ENCODE assay signal across 17 cellular contexts in the genomic region with DNA sequence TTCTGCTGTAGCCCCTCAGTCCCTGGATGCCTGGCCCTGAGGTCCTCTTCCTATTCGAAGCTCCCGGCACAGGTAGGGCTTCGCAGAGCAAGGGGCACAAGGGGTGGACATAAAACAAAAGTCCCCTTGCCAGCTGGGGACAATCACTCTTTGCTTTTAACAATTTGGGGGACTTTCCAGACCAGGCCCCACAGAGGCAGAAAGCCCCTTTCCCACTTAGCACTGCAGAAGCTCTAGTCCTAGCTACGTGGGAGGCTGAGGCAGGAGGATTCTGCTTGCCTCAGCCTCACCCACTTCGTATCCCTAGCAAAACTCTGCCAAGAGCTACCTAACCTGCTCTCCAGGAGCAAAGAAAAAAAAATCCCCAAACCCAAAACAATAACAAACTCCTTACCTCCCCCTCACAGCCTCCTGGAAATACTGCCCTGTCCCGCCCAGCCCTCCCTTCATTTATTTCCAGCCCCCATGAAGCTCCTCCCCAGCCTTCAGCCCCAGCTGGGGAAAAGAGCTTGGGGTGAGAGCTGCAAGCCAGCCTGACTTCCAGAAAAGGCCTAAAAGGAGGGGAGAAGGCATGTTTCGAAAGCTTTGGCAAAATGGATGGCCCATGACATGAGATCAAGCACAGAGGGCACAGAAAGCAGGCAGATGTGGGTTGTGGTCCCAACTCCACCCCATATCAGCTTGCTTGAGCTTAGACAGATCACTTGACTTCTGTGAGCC. TPM values are rescaled to one million over a fixed set of nuclear protein-coding genes. Genes with fewer than 3 reads are reported as not detected.
DNase-seq lines count a peak whose midpoint lies in the region; ATAC-seq and TF ChIP-seq lines count a peak whose summit lies in the region.
"Had no signal": no experiment of that assay in that cellular context is flagged by ENCODE, and none has a peak within 500 bp of the region (broad histone marks: within the 10 kb centered on the region; RNA-seq: fewer than 3 reads in every experiment).

A gene with protein sequence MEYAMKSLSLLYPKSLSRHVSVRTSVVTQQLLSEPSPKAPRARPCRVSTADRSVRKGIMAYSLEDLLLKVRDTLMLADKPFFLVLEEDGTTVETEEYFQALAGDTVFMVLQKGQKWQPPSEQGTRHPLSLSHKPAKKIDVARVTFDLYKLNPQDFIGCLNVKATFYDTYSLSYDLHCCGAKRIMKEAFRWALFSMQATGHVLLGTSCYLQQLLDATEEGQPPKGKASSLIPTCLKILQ (minus strand): TSS at position 424 of the 720 bp plus-strand sequence. CDS start 1,767 bp downstream, outside the sequence.

- H3K4me3 ChIP-seq in PC-9: no peak within 1 kb of the TSS
- no peak within 1 kb of the TSS for H3K4me3 ChIP-seq in hepatocyte
- no peak within 1 kb of the TSS for H3K4me3 ChIP-seq in suprapubic skin
- H3K4me3 ChIP-seq: cardiac muscle cell had no signal

- CTCF ChIA-PET in PC-9 (lab: Charles Lee): interaction anchor here (0.5 kb wide), 1 partner anchor 30 kb away, joined by 3 read pairs; no protein-coding TSS in a partner anchor

- H4K20me1 ChIP-seq in PC-9 (ENCODE audit: insufficient read depth) (no peaks in the 10 kb centered on the region), hepatocyte (ENCODE audit: insufficient read depth, poor library complexity, severe bottlenecking) (no peaks in the 10 kb centered on the region)

- H3K4me2 ChIP-seq in PC-9 (peak within 1 kb of the TSS; percentile 29), hepatocyte (peak within 1 kb of the TSS; percentile 53)

- ATAC-seq in GM19463 (IDR thresholded peaks at IDR 0.05; ENCODE audit: unreplicated experiment) (peak; percentile 48), HG03045 (IDR thresholded peaks at IDR 0.05; ENCODE audit: unreplicated experiment) (no peak)
- ATAC-seq: activated CD8-positive, alpha-beta T cell treated with anti-CD3 and anti-CD28 coated beads, Interleukin-2, amount 10 ng/mL, durations not matched to agents 7 days and 5 days had no signal

- H3K9me2 ChIP-seq in PC-9 (ENCODE audit: insufficient read depth) (no peaks in the 10 kb centered on the region), hepatocyte (replicated peaks; ENCODE audit: insufficient read depth) (no peaks in the 10 kb centered on the region)

- TF ChIP-seq EP300 in suprapubic skin (IDR thresholded peaks at IDR 0.05): no peak

- H3K79me2 ChIP-seq in PC-9 (ENCODE audit: low read depth) (no peaks in the 10 kb centered on the region), hepatocyte (no peaks in the 10 kb centered on the region)

- peaks cover 44% of the 10 kb centered on the region for H3K4me1 ChIP-seq in PC-9 (replicated peaks; ENCODE audit: insufficient read depth)
- H3K4me1 ChIP-seq in hepatocyte (ENCODE audit: insufficient read depth): peaks cover 38% of the 10 kb centered on the region
- H3K4me1 ChIP-seq in suprapubic skin: peaks cover 17% of the 10 kb centered on the region

- POLR2A ChIA-PET in PC-9 (lab: Charles Lee; ENCODE audit: unreplicated experiment): interaction anchor here (0.6 kb wide), 2 partner anchors 10 to 885 kb away, joined by 3 to 13 read pairs; no protein-coding TSS in a partner anchor

- intact Hi-C loops in PC-9 (cut with micrococcal nuclease; ENCODE audit: unreplicated experiment): no loop called here

- no peaks in the 10 kb centered on the region for H3K36me3 ChIP-seq in PC-9 (ENCODE audit: low read depth)
- no peaks in the 10 kb centered on the region for H3K36me3 ChIP-seq in hepatocyte (replicated peaks; ENCODE audit: insufficient read depth, low read depth)
- no peaks in the 10 kb centered on the region for H3K36me3 ChIP-seq in suprapubic skin
- H3K36me3 ChIP-seq: cardiac muscle cell, WERI-Rb-1 had no signal

- H3F3A ChIP-seq in PC-9 (ENCODE audit: insufficient read depth, low read depth): peaks cover 28% of the 10 kb centered on the region

- 88% methylated on average over 7 of the region's 7 CpGs for WGBS in hepatocyte (ENCODE audit: low lambda C conversion rate, missing lambda C conversion rate)
- 70% methylated on average over 7 of the region's 7 CpGs for WGBS in suprapubic skin

- TF ChIP-seq CTCF in PC-9 (conservative IDR thresholded peaks at IDR 0.05) (no peak), hepatocyte (IDR thresholded peaks at IDR 0.05; ENCODE audit: poor library complexity) (no peak), suprapubic skin (IDR thresholded peaks at IDR 0.05) (no peak)

- TF ChIP-seq POLR2A in suprapubic skin (IDR thresholded peaks at IDR 0.05): no peak

- H2AFZ ChIP-seq in PC-9 (no peak within 1 kb of the TSS), hepatocyte (no peak within 1 kb of the TSS)

- H3K27me3 ChIP-seq in PC-9 (ENCODE audit: insufficient read depth, low read depth) (no peaks in the 10 kb centered on the region), hepatocyte (no peaks in the 10 kb centered on the region), suprapubic skin (no peaks in the 10 kb centered on the region)
- H3K27me3 ChIP-seq: cardiac muscle cell had no signal

- no TSS peak for BruUV-seq in PC-9 (replicated peaks; lab: Mats Ljungman, UMichigan)

- DNase-seq in PC-9 (no peak), hepatocyte (ENCODE audit: low spot score) (no peak), suprapubic skin (ENCODE audit: low spot score in 2 of 2) (no peak), HK-2 (ENCODE audit: unreplicated experiment) (no peak), NCI-H187 (lab: John Stamatoyannopoulos, UW) (no peak)
- DNase-seq: activated CD8-positive, alpha-beta T cell treated with anti-CD3 and anti-CD28 coated beads, Interleukin-2, amount 10 ng/mL, durations not matched to agents 7 days and 5 days; activated naive CD8-positive, alpha-beta T cell treated with anti-CD3 and anti-CD28 coated beads, Interleukin-2, amount 10 ng/mL, durations not matched to agents 7 days and 5 days; GDM1; islet precursor cell; NCI-H2227 treated with DMSO at 0.1 percent for 48 hours; NK-92 treated with Interleukin-12 subunit alpha and Interleukin-12 subunit beta, amount 100 ng/mL, for 24 hours; SHP77; substantia nigra; WERI-Rb-1 had no signal

- no peak within 1 kb of the TSS for H3K27ac ChIP-seq in PC-9
- peak within 1 kb of the TSS; percentile 91 for H3K27ac ChIP-seq in hepatocyte
- H3K27ac ChIP-seq in suprapubic skin: no peak within 1 kb of the TSS
- H3K27ac ChIP-seq: cardiac muscle cell, WERI-Rb-1 had no signal

- H3K9me3 ChIP-seq in PC-9 (ENCODE audit: insufficient read depth, low read depth) (no peaks in the 10 kb centered on the region), hepatocyte (ENCODE audit: low read depth) (no peaks in the 10 kb centered on the region), suprapubic skin (no peaks in the 10 kb centered on the region)

RNA-seq across cellular contexts. Expression of the gene that starts here (rescaled TPM):
- 0.37 TPM in 1 of 2 replicates, not detected in the other for total RNA-seq in PC-9 (2021)
- total RNA-seq in hepatocyte: 16.6 and 20.4 TPM in 2 replicates
- 28.7 and 37.3 TPM in 2 replicates for polyA plus RNA-seq in hepatocyte
- 10 to 100 TPM; 12.5 to 34.7 (median 26.1) TPM for total RNA-seq in suprapubic skin
- total RNA-seq: activated CD8-positive, alpha-beta T cell treated with anti-CD3 and anti-CD28 coated beads, Interleukin-2, amount 10 ng/mL, durations not matched to agents 7 days and 5 days; activated naive CD8-positive, alpha-beta T cell treated with anti-CD3 and anti-CD28 coated beads, Interleukin-2, amount 10 ng/mL, durations not matched to agents 7 days and 5 days; cardiac muscle cell had no signal
